Comparison of ENCODE assay signal across 12 cellular contexts in the genomic region with DNA sequence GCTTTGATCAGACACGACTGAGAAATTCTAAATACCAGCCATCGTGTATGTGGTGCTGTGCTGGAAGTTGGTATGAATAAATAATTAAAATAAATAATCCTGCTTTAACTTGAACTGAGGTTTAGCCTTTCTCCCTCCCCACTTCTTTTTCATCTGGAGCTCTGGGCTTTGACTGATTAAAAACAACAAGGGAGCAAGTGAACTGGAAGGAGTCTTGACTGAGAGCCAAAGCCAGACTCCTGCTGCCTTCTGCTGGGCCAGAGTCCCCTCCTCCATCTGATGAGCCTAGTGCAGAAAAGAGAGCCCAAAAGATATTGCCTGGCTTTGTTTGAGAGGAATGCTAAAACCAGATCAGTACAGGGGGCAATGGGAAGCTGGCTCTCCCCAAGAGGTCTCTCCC.
DNase-seq lines count a peak whose midpoint lies in the region; ATAC-seq lines count a peak whose summit lies in the region.
"Had no signal": no experiment of that assay in that cellular context is flagged by ENCODE, and none has a peak within 500 bp of the region (broad histone marks: within the 10 kb centered on the region; RNA-seq: fewer than 3 reads in every experiment).

No MANE protein-coding gene starts in this region.

- peak; percentile 5 for ATAC-seq in GM18502 (IDR thresholded peaks at IDR 0.05; ENCODE audit: poor library complexity, unreplicated experiment)
- peak; percentile 4 for ATAC-seq in HG02571 (IDR thresholded peaks at IDR 0.05; ENCODE audit: unreplicated experiment)
- ATAC-seq in Right ventricle myocardium superior (ENCODE audit: poor library complexity): no peak
- ATAC-seq in HG03378 (IDR thresholded peaks at IDR 0.05; ENCODE audit: unreplicated experiment): no peak
- ATAC-seq: activated T-cell treated with anti-CD3 and anti-CD28 coated beads, Interleukin-2, amount 50 U/mL, for 4 hours; natural killer cell treated with Interleukin-12 subunit alpha and Interleukin-12 subunit beta and Interleukin-15 and Interleukin-18, amount 100 ng/mL, for 72 hours had no signal

- intact Hi-C loops in Right ventricle myocardium superior (cut with DNase I): no loop called here

- peak; percentile 65 for DNase-seq in NCI-H69 (lab: John Stamatoyannopoulos, UW)
- peak; percentile 52 for DNase-seq in midbrain (lab: John Stamatoyannopoulos, UW)
- DNase-seq in Right ventricle myocardium superior: no peak
- no peak for DNase-seq in activated CD4-positive, alpha-beta T cell treated with anti-CD3 and anti-CD28 coated beads for 48 hours
- no peak for DNase-seq in KG1 (lab: John Stamatoyannopoulos, UW)
- DNase-seq: activated T-cell treated with anti-CD3 and anti-CD28 coated beads, Interleukin-2, amount 50 U/mL, for 4 hours; stimulated activated CD4-positive, alpha-beta T cell treated with anti-CD3 and anti-CD28 coated beads, Interleukin-4, amount 100 ng/mL, for 24 hours; T1000 had no signal

Comparison
In these comparisons a context has a peak if more than half of its experiments do, and no peak if none do; other contexts are left out.
1. ATAC-seq: peak in GM18502 (single experiment) and HG02571 (single experiment); none in Right ventricle myocardium superior (single experiment) and HG03378 (single experiment).
2. DNase-seq: peak in NCI-H69 (single experiment) and midbrain (single experiment); none in Right ventricle myocardium superior (single experiment), activated CD4-positive, alpha-beta T cell treated with anti-CD3 and anti-CD28 coated beads for 48 hours (single experiment) and KG1 (single experiment).